Comparison of ENCODE assay signal across 20 cellular contexts in genomic region chr15:81337713-81338157, GRCh38. TPM values are rescaled to one million over a fixed set of nuclear protein-coding genes. Genes with fewer than 3 reads are reported as not detected.
DNase-seq lines count a peak whose midpoint lies in the region; ATAC-seq and TF ChIP-seq lines count a peak whose summit lies in the region.
"Had no signal": no experiment of that assay in that cellular context is flagged by ENCODE, and none has a peak within 500 bp of the region (broad histone marks: within the 10 kb centered on the region; RNA-seq: fewer than 3 reads in every experiment).

No MANE protein-coding gene starts in this region.

- H3K4me1 Mint-ChIP-seq in HFFc6 (ENCODE audit: low read depth) = peaks cover 37% of the 10 kb centered on the region
- H3K4me1 Mint-ChIP-seq in T-helper 2 cell treated with Interferon-gamma antibody and Interleukin-4, amounts not matched to agents 5 μg/mL and 100 μg/mL, for 36 hours (ENCODE audit: low read depth) = no peaks in the 10 kb centered on the region

- peaks cover 10% of the 10 kb centered on the region for H3K27me3 Mint-ChIP-seq in HFFc6 (ENCODE audit: insufficient read depth)
- no peaks in the 10 kb centered on the region for H3K27me3 Mint-ChIP-seq in T-helper 2 cell treated with Interferon-gamma antibody and Interleukin-4, amounts not matched to agents 5 μg/mL and 100 μg/mL, for 36 hours (ENCODE audit: low read depth)
- H3K27me3 Mint-ChIP-seq: activated T-cell treated with anti-CD3 and anti-CD28 coated beads, Interleukin-2, amount 50 U/mL, for 24 hours; memory B cell had no signal

- in situ Hi-C loops in astrocyte of the cerebellum (cut with HindIII; ENCODE audit: low sequenced_read_pairs) = no loop called here

- peaks cover 5% of the 10 kb centered on the region; the same call in 1 of the 2 replicates for H3K36me3 Mint-ChIP-seq in HFFc6 (ENCODE audit: low read depth)
- no peaks in the 10 kb centered on the region for H3K36me3 Mint-ChIP-seq in T-helper 2 cell treated with Interferon-gamma antibody and Interleukin-4, amounts not matched to agents 5 μg/mL and 100 μg/mL, for 36 hours (ENCODE audit: low read depth)
- H3K36me3 Mint-ChIP-seq: memory B cell had no signal

- TF ChIP-seq CTCF in HFFc6 (IDR thresholded peaks at IDR 0.05) (no peak), astrocyte of the cerebellum (IDR thresholded peaks at IDR 0.05; ENCODE audit: low read depth, low read length, missing control alignments) (no peak), suprapubic skin (IDR thresholded peaks at IDR 0.05) (no peak)

- intact Hi-C loops in left ventricle myocardium superior (cut with micrococcal nuclease) = no loop called here

- no peaks in the 10 kb centered on the region for H3K27me3 ChIP-seq in suprapubic skin
- H3K27me3 ChIP-seq: spleen had no signal

- no peak for TF ChIP-seq EP300 in suprapubic skin (IDR thresholded peaks at IDR 0.05)

- peak; percentile 60 for ATAC-seq in left ventricle myocardium superior
- ATAC-seq: GM12878 had no signal

- DNase-seq in HFFc6 (no peak), astrocyte of the cerebellum (ENCODE audit: low read depth) (peak; percentile 42), left ventricle myocardium superior (no peak), suprapubic skin (ENCODE audit: low spot score in 2 of 2) (no peak), NCI-H524 treated with DMSO at 0.1 percent for 48 hours (lab: John Stamatoyannopoulos, UW) (no peak), HuH-7.5 (ENCODE audit: low spot score) (no peak)
- no peak for DNase-seq in T-helper 2 cell treated with Interferon-gamma antibody and Interleukin-4, amounts not matched to agents 5 μg/mL and 100 μg/mL, for 36 hours (ENCODE audit: low spot score)
- DNase-seq: activated CD4-positive, alpha-beta T cell treated with anti-CD3 and anti-CD28 coated beads for 1 hour; activated T-cell treated with anti-CD3 and anti-CD28 coated beads, Interleukin-2, amount 50 U/mL, for 24 hours; CD4-positive, CD25-positive, alpha-beta regulatory T cell; Karpas-422; NCI-H146; spleen; T-helper 2 cell had no signal

- H3K4me3 ChIP-seq in astrocyte of the cerebellum (ENCODE audit: low read depth, low read length) = no peak overlapping the region
- H3K4me3 ChIP-seq in suprapubic skin = no peak overlapping the region
- H3K4me3 ChIP-seq: GM12878, spleen had no signal

- TF ChIP-seq POLR2A in suprapubic skin (IDR thresholded peaks at IDR 0.05) = no peak

- no peak overlapping the region for H3K4me3 Mint-ChIP-seq in HFFc6
- no peak overlapping the region for H3K4me3 Mint-ChIP-seq in T-helper 2 cell treated with Interferon-gamma antibody and Interleukin-4, amounts not matched to agents 5 μg/mL and 100 μg/mL, for 36 hours
- H3K4me3 Mint-ChIP-seq: activated T-cell treated with anti-CD3 and anti-CD28 coated beads, Interleukin-2, amount 50 U/mL, for 24 hours; CD4-positive, CD25-positive, alpha-beta regulatory T cell; memory B cell had no signal

- 63% methylated on average over 9 of the region's 9 CpGs for WGBS in suprapubic skin

- H3K27ac Mint-ChIP-seq in HFFc6 = peak overlapping the region; percentile 34; the same call in 1 of the 2 replicates
- H3K27ac Mint-ChIP-seq in T-helper 2 cell treated with Interferon-gamma antibody and Interleukin-4, amounts not matched to agents 5 μg/mL and 100 μg/mL, for 36 hours = no peak overlapping the region
- H3K27ac Mint-ChIP-seq: activated T-cell treated with anti-CD3 and anti-CD28 coated beads, Interleukin-2, amount 50 U/mL, for 24 hours; memory B cell had no signal

- H3K9me3 Mint-ChIP-seq in HFFc6 = no peaks in the 10 kb centered on the region
- H3K9me3 Mint-ChIP-seq in T-helper 2 cell treated with Interferon-gamma antibody and Interleukin-4, amounts not matched to agents 5 μg/mL and 100 μg/mL, for 36 hours = no peaks in the 10 kb centered on the region
- H3K9me3 Mint-ChIP-seq: activated T-cell treated with anti-CD3 and anti-CD28 coated beads, Interleukin-2, amount 50 U/mL, for 24 hours; CD4-positive, CD25-positive, alpha-beta regulatory T cell; memory B cell had no signal

- no peaks in the 10 kb centered on the region for H3K36me3 ChIP-seq in suprapubic skin

- H3K9me3 ChIP-seq in suprapubic skin = no peaks in the 10 kb centered on the region
- H3K9me3 ChIP-seq: spleen had no signal

- H3K4me1 ChIP-seq in suprapubic skin = peaks cover 10% of the 10 kb centered on the region

- peak overlapping the region; percentile 52 for H3K27ac ChIP-seq in suprapubic skin
- H3K27ac ChIP-seq: HL-60 had no signal

RNA-seq across cellular contexts. Expression of gene STARD5, which starts 13.8 kb away (rescaled TPM):
- total RNA-seq in HFFc6 (2021; fragmentation: NEBNext Ultra II Directional; extraction: Animal tissue kit (Norgen Biotek cat#: 25700)) = 1 to 10 TPM; 2.7 to 4.0 (median 3.6) TPM
- total RNA-seq in left ventricle myocardium superior = 1.8 TPM
- 10 to 100 TPM; 54.6 to 88.2 (median 67.4) TPM for total RNA-seq in suprapubic skin

RNA-seq across cellular contexts. Expression of gene TMC3, which starts 36.3 kb away (rescaled TPM):
- not detected for total RNA-seq in HFFc6 (2021; fragmentation: NEBNext Ultra II Directional; extraction: Animal tissue kit (Norgen Biotek cat#: 25700))
- total RNA-seq in left ventricle myocardium superior (not detected), suprapubic skin (under 1 TPM in 1 of 4 donors, not detected in 3; 0.16 TPM)
- total RNA-seq: CD4-positive, CD25-positive, alpha-beta regulatory T cell; Daoy; fibroblast of villous mesenchyme; GM12878; spleen; subcutaneous adipose tissue had no signal

Comparison
In these comparisons a context has a peak if more than half of its experiments do, and no peak if none do; other contexts are left out.
1. RNA of gene STARD5, which starts 13.8 kb away (total RNA-seq): 54.6 to 88.2 TPM in suprapubic skin; 2.7 to 4.0 TPM in HFFc6 and 1.8 TPM in left ventricle myocardium superior (single experiment); every median in the first group is over 10 times any median in the second.